Comparison of ENCODE assay signal across 36 cellular contexts in the genomic region with DNA sequence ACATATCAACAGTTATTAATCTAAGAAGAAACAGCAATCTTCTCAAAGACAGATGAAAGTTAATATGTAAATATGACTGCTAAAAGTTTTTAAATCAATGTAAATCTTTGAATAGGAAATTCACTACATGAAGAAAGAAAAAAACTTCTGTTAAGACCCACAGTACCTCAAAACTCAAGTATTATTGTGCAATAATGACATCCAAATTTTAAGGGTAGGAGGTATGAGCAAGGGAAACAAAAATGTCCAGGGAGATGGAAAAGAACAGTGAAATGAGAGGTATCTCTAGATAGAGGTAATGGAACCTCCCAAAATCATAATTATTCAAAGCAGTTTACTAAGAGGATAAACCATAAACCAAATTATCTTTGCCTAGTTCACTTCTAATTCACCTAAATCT.
"Had no signal": no experiment of that assay in that cellular context is flagged by ENCODE, and none has a peak within 500 bp of the region (broad histone marks: within the 10 kb centered on the region; RNA-seq: fewer than 3 reads in every experiment).

No MANE protein-coding gene starts in this region.

- H3K9me3 Mint-ChIP-seq: activated B cell treated with CpG ODN at 0.5 μM for 24 hours; activated CD4-positive, alpha-beta memory T cell treated with anti-CD3 and anti-CD28 coated beads for 36 hours; activated CD4-positive, alpha-beta T cell treated with anti-CD3 and anti-CD28 coated beads, Interleukin-2, amount 10 ng/mL, durations not matched to agents 24 days and 14 days; activated T-helper 17 cell treated with anti-CD3 and anti-CD28 coated beads, Interleukin-2, amount 50 U/mL, for 72 hours; central memory CD8-positive, alpha-beta T cell; dendritic cell treated with granulocyte-macrophage colony-stimulating factor and Interleukin-4, amounts not matched to agents 40 ng/mL and 50 ng/mL, for 4 days; T-helper 2 cell treated with Interferon-gamma antibody and Interleukin-4, amounts not matched to agents 5 μg/mL and 100 μg/mL, for 36 hours had no signal

- ATAC-seq: activated CD4-positive, alpha-beta T cell treated with anti-CD3 and anti-CD28 coated beads for 36 hours; activated CD8-positive, alpha-beta memory T cell treated with anti-CD3 and anti-CD28 coated beads, Interleukin-2, amount 10 ng/mL, durations not matched to agents 7 days and 5 days; activated CD8-positive, alpha-beta T cell treated with anti-CD3 and anti-CD28 coated beads, Interleukin-2, amount 10 ng/mL, durations not matched to agents 7 days and 5 days; activated T-helper 17 cell treated with anti-CD3 and anti-CD28 coated beads, Interleukin-2, amount 50 U/mL, for 72 hours; foreskin keratinocyte; gastrocnemius medialis; heart left ventricle; T-helper 17 cell had no signal

- H3K27ac Mint-ChIP-seq: activated B cell treated with CpG ODN at 0.5 μM for 24 hours; activated CD4-positive, alpha-beta memory T cell treated with anti-CD3 and anti-CD28 coated beads for 36 hours; activated CD4-positive, alpha-beta T cell treated with anti-CD3 and anti-CD28 coated beads for 36 hours; activated CD4-positive, alpha-beta T cell treated with anti-CD3 and anti-CD28 coated beads, Interleukin-2, amount 10 ng/mL, durations not matched to agents 24 days and 14 days; activated CD8-positive, alpha-beta memory T cell treated with anti-CD3 and anti-CD28 coated beads, Interleukin-2, amount 10 ng/mL, durations not matched to agents 7 days and 5 days; activated CD8-positive, alpha-beta T cell treated with anti-CD3 and anti-CD28 coated beads, Interleukin-2, amount 10 ng/mL, durations not matched to agents 7 days and 5 days; activated naive CD8-positive, alpha-beta T cell; activated T-helper 17 cell treated with anti-CD3 and anti-CD28 coated beads, Interleukin-2, amount 50 U/mL, for 72 hours; dendritic cell treated with granulocyte-macrophage colony-stimulating factor and Interleukin-4, amounts not matched to agents 40 ng/mL and 50 ng/mL, for 4 days; T-helper 17 cell; T-helper 2 cell treated with Interferon-gamma antibody and Interleukin-4, amounts not matched to agents 5 μg/mL and 100 μg/mL, for 36 hours had no signal

- H3K4me3 ChIP-seq: coronary artery, dorsolateral prefrontal cortex, esophagus muscularis mucosa, gastrocnemius medialis, heart left ventricle had no signal

- DNase-seq: activated B cell treated with CpG ODN at 0.5 μM for 24 hours; activated CD4-positive, alpha-beta memory T cell treated with anti-CD3 and anti-CD28 coated beads for 36 hours; activated CD4-positive, alpha-beta T cell treated with anti-CD3 and anti-CD28 coated beads for 36 hours; activated CD4-positive, alpha-beta T cell treated with anti-CD3 and anti-CD28 coated beads, Interleukin-2, amount 10 ng/mL, durations not matched to agents 24 days and 14 days; activated CD4-positive, CD25-positive, alpha-beta regulatory T cell treated with anti-CD3 and anti-CD28 coated beads, Interleukin-2, amount 50 U/mL, for 72 hours; activated CD8-positive, alpha-beta memory T cell treated with anti-CD3 and anti-CD28 coated beads, Interleukin-2, amount 10 ng/mL, durations not matched to agents 7 days and 5 days; activated CD8-positive, alpha-beta memory T cell treated with anti-CD3 and anti-CD28 coated beads, Interleukin-2, amount 50 U/mL, for 4 hours; activated CD8-positive, alpha-beta T cell treated with anti-CD3 and anti-CD28 coated beads, Interleukin-2, amount 10 ng/mL, durations not matched to agents 7 days and 5 days; activated effector memory CD4-positive, alpha-beta T cell treated with Interleukin-2 at 50 U/mL for 16 hours; activated gamma-delta T cell treated with Interleukin-2 at 50 U/mL for 16 hours; activated naive CD4-positive, alpha-beta T cell treated with anti-CD3 and anti-CD28 coated beads, Interleukin-2, amount 50 U/mL, for 16 hours; activated naive CD4-positive, alpha-beta T cell treated with Interleukin-2 at 50 U/mL for 16 hours; activated T-cell treated with anti-CD3 and anti-CD28 coated beads, Interleukin-2, amount 50 U/mL, for 1 hour; amniotic stem cell; anterior cingulate cortex; brain microvascular endothelial cell; dorsolateral prefrontal cortex; effector memory CD4-positive, alpha-beta T cell; erythroblast; foreskin keratinocyte; gastrocnemius medialis; glutamatergic neuron; heart left ventricle; T-helper 1 cell; T-helper 17 cell; T1000; WERI-Rb-1 had no signal

- H3K27ac ChIP-seq: brain microvascular endothelial cell, coronary artery, dorsolateral prefrontal cortex, esophagus muscularis mucosa, foreskin keratinocyte, gastrocnemius medialis, heart left ventricle, WERI-Rb-1 had no signal

- FAIRE-seq: astrocyte, bronchial epithelial cell had no signal

- H3K9me3 ChIP-seq: esophagus muscularis mucosa, gastrocnemius medialis, heart left ventricle had no signal

- H3K4me3 Mint-ChIP-seq: activated B cell treated with CpG ODN at 0.5 μM for 24 hours; activated CD4-positive, alpha-beta memory T cell treated with anti-CD3 and anti-CD28 coated beads for 36 hours; activated CD4-positive, alpha-beta T cell treated with anti-CD3 and anti-CD28 coated beads for 36 hours; activated CD4-positive, alpha-beta T cell treated with anti-CD3 and anti-CD28 coated beads, Interleukin-2, amount 10 ng/mL, durations not matched to agents 24 days and 14 days; activated CD8-positive, alpha-beta memory T cell treated with anti-CD3 and anti-CD28 coated beads, Interleukin-2, amount 10 ng/mL, durations not matched to agents 7 days and 5 days; activated CD8-positive, alpha-beta T cell treated with anti-CD3 and anti-CD28 coated beads, Interleukin-2, amount 10 ng/mL, durations not matched to agents 7 days and 5 days; activated naive CD8-positive, alpha-beta T cell; activated T-helper 17 cell treated with anti-CD3 and anti-CD28 coated beads, Interleukin-2, amount 50 U/mL, for 72 hours; central memory CD8-positive, alpha-beta T cell; dendritic cell treated with granulocyte-macrophage colony-stimulating factor and Interleukin-4, amounts not matched to agents 40 ng/mL and 50 ng/mL, for 4 days; T-helper 17 cell; T-helper 2 cell treated with Interferon-gamma antibody and Interleukin-4, amounts not matched to agents 5 μg/mL and 100 μg/mL, for 36 hours had no signal

- H3K27me3 ChIP-seq: brain microvascular endothelial cell, dorsolateral prefrontal cortex, esophagus muscularis mucosa, foreskin keratinocyte, gastrocnemius medialis, heart left ventricle had no signal

- H3K4me1 ChIP-seq: foreskin keratinocyte had no signal

- H3K36me3 ChIP-seq: gastrocnemius medialis, WERI-Rb-1 had no signal

- H3K4me1 Mint-ChIP-seq: central memory CD8-positive, alpha-beta T cell; T-helper 17 cell had no signal

- H3K36me3 Mint-ChIP-seq: activated CD4-positive, alpha-beta memory T cell treated with anti-CD3 and anti-CD28 coated beads for 36 hours; activated CD8-positive, alpha-beta memory T cell treated with anti-CD3 and anti-CD28 coated beads, Interleukin-2, amount 10 ng/mL, durations not matched to agents 7 days and 5 days; activated naive CD8-positive, alpha-beta T cell had no signal

- H3K27me3 Mint-ChIP-seq: activated B cell treated with CpG ODN at 0.5 μM for 24 hours; activated CD4-positive, alpha-beta memory T cell treated with anti-CD3 and anti-CD28 coated beads for 36 hours; activated CD4-positive, alpha-beta T cell treated with anti-CD3 and anti-CD28 coated beads, Interleukin-2, amount 10 ng/mL, durations not matched to agents 24 days and 14 days; activated CD8-positive, alpha-beta memory T cell treated with anti-CD3 and anti-CD28 coated beads, Interleukin-2, amount 10 ng/mL, durations not matched to agents 7 days and 5 days; activated naive CD8-positive, alpha-beta T cell; central memory CD8-positive, alpha-beta T cell; dendritic cell treated with granulocyte-macrophage colony-stimulating factor and Interleukin-4, amounts not matched to agents 40 ng/mL and 50 ng/mL, for 4 days; T-helper 17 cell had no signal
